ENCODE assay signal across 8 cellular contexts in the genomic region with DNA sequence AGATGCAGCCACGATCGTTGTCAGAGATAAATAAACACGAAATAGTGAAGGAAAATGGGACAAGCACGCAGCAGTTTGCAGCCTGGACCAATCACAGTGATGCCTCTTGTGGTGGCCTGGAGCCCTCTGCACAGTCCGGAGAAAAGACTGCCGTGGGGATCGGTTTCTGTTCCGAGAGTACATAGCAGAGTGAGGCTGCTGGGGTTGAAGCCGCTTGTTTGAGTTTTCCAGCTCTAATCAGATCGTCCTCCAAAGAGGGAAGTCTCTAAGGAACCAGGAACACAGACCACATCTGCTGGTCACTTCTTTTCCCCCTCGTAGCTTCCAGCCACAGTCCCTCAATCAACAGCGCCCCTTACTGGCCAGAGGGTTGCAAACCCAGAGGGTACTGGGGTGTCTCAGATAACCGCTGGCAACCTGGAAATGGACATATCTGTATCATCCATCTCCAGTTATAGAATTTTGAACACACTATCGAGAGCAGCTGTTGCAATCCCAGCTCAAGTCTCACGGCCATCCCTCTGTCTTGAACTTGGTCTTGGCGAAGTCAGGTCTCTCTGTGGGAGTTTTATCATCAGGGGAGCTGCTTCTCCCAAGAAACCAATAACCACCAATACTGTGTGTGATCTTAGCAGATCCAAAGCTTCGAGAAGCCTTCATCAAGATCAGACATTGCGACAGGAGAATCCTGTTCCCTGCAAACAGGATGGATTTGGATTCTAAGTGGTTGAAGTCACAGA.
A peak's percentile ranks its signal among the peaks of the same experiment; 100 is the strongest.
DNase-seq lines count a peak whose midpoint lies in the region; ATAC-seq and TF ChIP-seq lines count a peak whose summit lies in the region.

No MANE protein-coding gene starts in this region.

- in situ Hi-C loops in astrocyte of the cerebellum (cut with HindIII; ENCODE audit: low sequenced_read_pairs): no loop called here

- TF ChIP-seq CTCF in astrocyte of the cerebellum (IDR thresholded peaks at IDR 0.05; ENCODE audit: low read depth, low read length, missing control alignments) (peak; percentile 90), retinal pigment epithelial cell (conservative IDR thresholded peaks at IDR 0.05; ENCODE audit: low read depth, low read length) (peak; percentile 92)

- ATAC-seq in HG03520 (IDR thresholded peaks at IDR 0.05; ENCODE audit: unreplicated experiment): no peak

- peak overlapping the region; percentile 23 for H3K4me3 ChIP-seq in astrocyte of the cerebellum (ENCODE audit: low read depth, low read length)
- H3K4me3 ChIP-seq in retinal pigment epithelial cell (ENCODE audit: low read length): peak overlapping the region; percentile 30

- peak; percentile 59 for DNase-seq in NK-92 treated with Interleukin-12 subunit alpha and Interleukin-12 subunit beta, amount 100 ng/mL, for 24 hours (lab: John Stamatoyannopoulos, UW)
- no peak for DNase-seq in NK-92 (lab: John Stamatoyannopoulos, UW; ENCODE audit: unreplicated experiment)
- DNase-seq in LoVo (ENCODE audit: low spot score): peak; percentile 55
- DNase-seq in T-helper 2 cell: peak; percentile 9 to 52 (median 28)
- peak; percentile 37 for DNase-seq in astrocyte of the cerebellum (ENCODE audit: low read depth)
- DNase-seq in hippocampal formation (lab: John Stamatoyannopoulos, UW): peak; percentile 84 to 87
- peak; percentile 9 for DNase-seq in retinal pigment epithelial cell (ENCODE audit: low read depth)
